In the genomic region with DNA sequence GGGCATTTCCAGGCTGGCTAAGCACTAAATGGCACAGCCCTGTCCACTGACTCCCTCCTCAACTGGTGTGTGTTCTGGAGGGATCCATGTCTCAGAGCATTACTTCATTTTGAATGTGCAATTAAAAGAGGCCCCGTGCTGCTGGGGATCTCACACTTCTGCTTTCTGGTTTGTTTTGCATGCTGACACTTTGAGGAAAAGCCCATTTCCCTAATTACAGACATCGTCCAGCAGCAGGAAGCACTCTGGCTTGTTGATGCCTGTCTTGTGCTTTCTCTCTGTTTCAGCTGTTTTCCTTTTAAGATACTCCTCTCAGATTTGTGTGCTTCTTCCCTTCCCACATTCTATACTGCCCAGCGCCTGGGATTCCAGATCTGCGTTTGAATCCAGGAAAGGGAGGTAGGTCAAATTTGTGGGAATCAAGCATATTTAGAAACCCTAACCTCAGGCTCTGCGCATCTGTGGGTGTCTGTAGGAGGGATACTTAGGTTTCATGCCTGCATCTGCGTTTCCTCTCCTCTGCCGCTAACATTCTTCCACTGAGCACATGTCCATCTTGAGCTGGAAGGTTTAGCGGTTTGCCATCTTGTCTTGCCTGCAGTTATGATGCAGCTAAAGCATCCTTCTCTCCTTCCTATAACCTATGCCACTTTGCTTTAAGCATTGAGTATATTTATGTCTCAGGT, we compare ENCODE assay signal across 11 cellular contexts. TPM values are rescaled to one million over a fixed set of nuclear protein-coding genes. Genes with fewer than 3 reads are reported as not detected.
DNase-seq lines count a peak whose midpoint lies in the region; ATAC-seq and TF ChIP-seq lines count a peak whose summit lies in the region.
"Had no signal": no experiment of that assay in that cellular context is flagged by ENCODE, and none has a peak within 500 bp of the region (broad histone marks: within the 10 kb centered on the region; RNA-seq: fewer than 3 reads in every experiment).

No MANE protein-coding gene starts in this region.

- H3K4me3 ChIP-seq in GM12864 (ENCODE audit: low read depth, low read length) (peak overlapping the region; percentile 64), duodenal mucosa (ENCODE audit: low read depth in 1 of 2, low read length in 2 of 2) (peak overlapping the region; percentile 19 to 27), uterus (no peak overlapping the region)

- H3K27me3 ChIP-seq in duodenal mucosa (ENCODE audit: control insufficient read depth in 1 of 2, insufficient read depth in 2 of 2, low read length in 2 of 2) (no peaks in the 10 kb centered on the region), uterus (no peaks in the 10 kb centered on the region)

- H3K36me3 ChIP-seq in duodenal mucosa (ENCODE audit: control insufficient read depth in 1 of 2, insufficient read depth in 2 of 2, low read length in 2 of 2) (peaks cover 8% of the 10 kb centered on the region in 2 donors), uterus (no peaks in the 10 kb centered on the region)

- ATAC-seq in GM21447 (IDR thresholded peaks at IDR 0.05; ENCODE audit: unreplicated experiment) (peak; percentile 61), HG03442 (IDR thresholded peaks at IDR 0.05; ENCODE audit: unreplicated experiment) (peak; percentile 40)

- no peaks in the 10 kb centered on the region for H3K9me3 Mint-ChIP-seq in activated CD4-positive, alpha-beta memory T cell treated with anti-CD3 and anti-CD28 coated beads, Interleukin-2, amount 10 ng/mL, durations not matched to agents 7 days and 5 days

- TF ChIP-seq CTCF in GM12864 (IDR thresholded peaks at IDR 0.05; ENCODE audit: low read depth, low read length, missing control alignments), result no peak
- TF ChIP-seq CTCF in uterus (IDR thresholded peaks at IDR 0.05), result no peak

- H3K4me1 ChIP-seq in duodenal mucosa (ENCODE audit: control insufficient read depth in 1 of 2, insufficient read depth in 2 of 2, low read length in 2 of 2) (peaks cover 30 to 40% of the 10 kb centered on the region in 2 donors), uterus (no peaks in the 10 kb centered on the region)

- peaks cover 35% of the 10 kb centered on the region for H3K27me3 Mint-ChIP-seq in activated CD4-positive, alpha-beta memory T cell treated with anti-CD3 and anti-CD28 coated beads, Interleukin-2, amount 10 ng/mL, durations not matched to agents 7 days and 5 days

- peaks cover 0 to 5% of the 10 kb centered on the region in 2 donors for H3K9me3 ChIP-seq in duodenal mucosa (ENCODE audit: control insufficient read depth in 1 of 2, low read length in 2 of 2)
- no peaks in the 10 kb centered on the region for H3K9me3 ChIP-seq in uterus

- intact Hi-C loops in uterus (cut with DNase I; ENCODE audit: low total_unique reads), result no loop called here

- CTCF ChIA-PET in activated CD4-positive, alpha-beta memory T cell treated with anti-CD3 and anti-CD28 coated beads, Interleukin-2, amount 10 ng/mL, durations not matched to agents 7 days and 5 days (lab: Charles Lee), result no interaction called here

- no peak for TF ChIP-seq POLR2A in uterus (IDR thresholded peaks at IDR 0.05)

- H3K4me3 Mint-ChIP-seq in activated CD4-positive, alpha-beta memory T cell treated with anti-CD3 and anti-CD28 coated beads, Interleukin-2, amount 10 ng/mL, durations not matched to agents 7 days and 5 days, result no peak overlapping the region

- H3K27ac ChIP-seq in duodenal mucosa (ENCODE audit: low read depth, low read length) (no peak overlapping the region), uterus (no peak overlapping the region)

- H3K4me1 Mint-ChIP-seq in activated CD4-positive, alpha-beta memory T cell treated with anti-CD3 and anti-CD28 coated beads, Interleukin-2, amount 10 ng/mL, durations not matched to agents 7 days and 5 days, result no peaks in the 10 kb centered on the region

- DNase-seq in GM12864 (ENCODE audit: low read depth), result peak; percentile 77
- DNase-seq in HUDEP-2 (lab: John Stamatoyannopoulos, UW; ENCODE audit: unreplicated experiment in 76 of 76), result no peak
- DNase-seq in activated CD4-positive, alpha-beta memory T cell treated with anti-CD3 and anti-CD28 coated beads, Interleukin-2, amount 10 ng/mL, durations not matched to agents 7 days and 5 days, result no peak
- DNase-seq in midbrain (lab: John Stamatoyannopoulos, UW), result no peak
- no peak for DNase-seq in uterus
- DNase-seq: activated effector memory CD4-positive, alpha-beta T cell treated with anti-CD3 and anti-CD28 coated beads, Interleukin-2, amount 50 U/mL, for 16 hours; NCI-H345 had no signal

- H3K9ac ChIP-seq in duodenal mucosa (ENCODE audit: low read depth in 1 of 2, low read length in 2 of 2), result no peak overlapping the region

- H3K27ac Mint-ChIP-seq in activated CD4-positive, alpha-beta memory T cell treated with anti-CD3 and anti-CD28 coated beads, Interleukin-2, amount 10 ng/mL, durations not matched to agents 7 days and 5 days, result no peak overlapping the region

- H3K36me3 Mint-ChIP-seq in activated CD4-positive, alpha-beta memory T cell treated with anti-CD3 and anti-CD28 coated beads, Interleukin-2, amount 10 ng/mL, durations not matched to agents 7 days and 5 days (ENCODE audit: low read depth), result no peaks in the 10 kb centered on the region

- POLR2A ChIA-PET in activated CD4-positive, alpha-beta memory T cell treated with anti-CD3 and anti-CD28 coated beads, Interleukin-2, amount 10 ng/mL, durations not matched to agents 7 days and 5 days (lab: Charles Lee), result no interaction called here

RNA-seq across cellular contexts. Expression of gene SYK, which starts 25.7 kb away (rescaled TPM):
- total RNA-seq in activated CD4-positive, alpha-beta memory T cell treated with anti-CD3 and anti-CD28 coated beads, Interleukin-2, amount 10 ng/mL, durations not matched to agents 7 days and 5 days, result not detected
- 10 to 100 TPM in 2 of 4 donors, 1 to 10 TPM in 2; 6.7 to 22.2 (median 9.0) TPM for total RNA-seq in uterus
- total RNA-seq: fibroblast of villous mesenchyme had no signal

Comparison
In these comparisons a context has a peak if more than half of its experiments do, and no peak if none do; other contexts are left out.
1. H3K4me3 ChIP-seq: peak in GM12864 (single experiment) and duodenal mucosa (2 of 2); none in uterus (0 of 2).
2. RNA of gene SYK, which starts 25.7 kb away (total RNA-seq): 6.7 to 22.2 TPM in uterus; not detected in activated CD4-positive, alpha-beta memory T cell treated with anti-CD3 and anti-CD28 coated beads, Interleukin-2, amount 10 ng/mL, durations not matched to agents 7 days and 5 days; every median in the first group is over 4 times any median in the second.